ENCODE assay signal across 1 cellular context in the genomic region with DNA sequence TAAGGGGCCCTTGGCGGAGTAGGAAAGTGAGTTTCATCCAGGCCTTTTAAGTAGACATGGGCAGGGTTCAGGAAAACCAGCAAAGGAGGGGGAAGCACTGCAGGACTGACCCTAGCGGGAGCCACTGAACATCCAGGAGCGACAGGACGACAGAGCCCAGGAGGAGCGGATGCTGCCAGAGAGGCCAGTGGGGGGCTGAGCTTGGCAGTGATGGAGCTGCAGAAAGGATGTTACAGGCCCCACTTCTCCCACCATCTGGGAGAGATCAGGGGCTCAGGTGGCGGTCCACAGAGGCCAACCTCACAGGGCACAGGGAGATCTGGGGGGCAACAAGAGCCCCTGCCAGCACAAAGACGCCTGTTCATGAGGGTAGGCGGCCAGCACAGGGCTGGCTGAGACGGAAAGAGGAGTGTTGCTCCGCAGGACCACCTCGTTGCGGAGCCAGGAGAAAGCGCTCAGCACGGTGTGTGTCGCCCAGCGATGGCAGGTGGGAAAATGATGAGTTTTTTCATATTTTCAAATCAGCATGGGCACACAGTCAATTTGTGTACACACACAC.
TF ChIP-seq lines count a peak whose summit lies in the region.

No MANE protein-coding gene starts in this region.

TF ChIP-seq in WTC11, 78 proteins besides CTCF, POLR2A, EP300 and RAD21 (continued from another document):
- TF ChIP-seq, protein P1, sequence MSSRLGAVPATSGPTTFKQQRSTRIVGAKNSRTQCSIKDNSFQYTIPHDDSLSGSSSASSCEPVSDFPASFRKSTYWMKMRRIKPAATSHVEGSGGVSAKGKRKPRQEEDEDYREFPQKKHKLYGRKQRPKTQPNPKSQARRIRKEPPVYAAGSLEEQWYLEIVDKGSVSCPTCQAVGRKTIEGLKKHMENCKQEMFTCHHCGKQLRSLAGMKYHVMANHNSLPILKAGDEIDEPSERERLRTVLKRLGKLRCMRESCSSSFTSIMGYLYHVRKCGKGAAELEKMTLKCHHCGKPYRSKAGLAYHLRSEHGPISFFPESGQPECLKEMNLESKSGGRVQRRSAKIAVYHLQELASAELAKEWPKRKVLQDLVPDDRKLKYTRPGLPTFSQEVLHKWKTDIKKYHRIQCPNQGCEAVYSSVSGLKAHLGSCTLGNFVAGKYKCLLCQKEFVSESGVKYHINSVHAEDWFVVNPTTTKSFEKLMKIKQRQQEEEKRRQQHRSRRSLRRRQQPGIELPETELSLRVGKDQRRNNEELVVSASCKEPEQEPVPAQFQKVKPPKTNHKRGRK (CRISPR knock-in tag; IDR thresholded peaks at IDR 0.05; ENCODE audit: borderline replicate concordance): no peak
- TF ChIP-seq, protein P2, sequence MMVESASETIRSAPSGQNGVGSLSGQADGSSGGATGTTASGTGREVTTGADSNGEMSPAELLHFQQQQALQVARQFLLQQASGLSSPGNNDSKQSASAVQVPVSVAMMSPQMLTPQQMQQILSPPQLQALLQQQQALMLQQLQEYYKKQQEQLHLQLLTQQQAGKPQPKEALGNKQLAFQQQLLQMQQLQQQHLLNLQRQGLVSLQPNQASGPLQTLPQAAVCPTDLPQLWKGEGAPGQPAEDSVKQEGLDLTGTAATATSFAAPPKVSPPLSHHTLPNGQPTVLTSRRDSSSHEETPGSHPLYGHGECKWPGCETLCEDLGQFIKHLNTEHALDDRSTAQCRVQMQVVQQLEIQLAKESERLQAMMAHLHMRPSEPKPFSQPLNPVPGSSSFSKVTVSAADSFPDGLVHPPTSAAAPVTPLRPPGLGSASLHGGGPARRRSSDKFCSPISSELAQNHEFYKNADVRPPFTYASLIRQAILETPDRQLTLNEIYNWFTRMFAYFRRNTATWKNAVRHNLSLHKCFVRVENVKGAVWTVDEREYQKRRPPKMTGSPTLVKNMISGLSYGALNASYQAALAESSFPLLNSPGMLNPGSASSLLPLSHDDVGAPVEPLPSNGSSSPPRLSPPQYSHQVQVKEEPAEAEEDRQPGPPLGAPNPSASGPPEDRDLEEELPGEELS (CRISPR knock-in tag; IDR thresholded peaks at IDR 0.05): no peak
- TF ChIP-seq, protein P3, sequence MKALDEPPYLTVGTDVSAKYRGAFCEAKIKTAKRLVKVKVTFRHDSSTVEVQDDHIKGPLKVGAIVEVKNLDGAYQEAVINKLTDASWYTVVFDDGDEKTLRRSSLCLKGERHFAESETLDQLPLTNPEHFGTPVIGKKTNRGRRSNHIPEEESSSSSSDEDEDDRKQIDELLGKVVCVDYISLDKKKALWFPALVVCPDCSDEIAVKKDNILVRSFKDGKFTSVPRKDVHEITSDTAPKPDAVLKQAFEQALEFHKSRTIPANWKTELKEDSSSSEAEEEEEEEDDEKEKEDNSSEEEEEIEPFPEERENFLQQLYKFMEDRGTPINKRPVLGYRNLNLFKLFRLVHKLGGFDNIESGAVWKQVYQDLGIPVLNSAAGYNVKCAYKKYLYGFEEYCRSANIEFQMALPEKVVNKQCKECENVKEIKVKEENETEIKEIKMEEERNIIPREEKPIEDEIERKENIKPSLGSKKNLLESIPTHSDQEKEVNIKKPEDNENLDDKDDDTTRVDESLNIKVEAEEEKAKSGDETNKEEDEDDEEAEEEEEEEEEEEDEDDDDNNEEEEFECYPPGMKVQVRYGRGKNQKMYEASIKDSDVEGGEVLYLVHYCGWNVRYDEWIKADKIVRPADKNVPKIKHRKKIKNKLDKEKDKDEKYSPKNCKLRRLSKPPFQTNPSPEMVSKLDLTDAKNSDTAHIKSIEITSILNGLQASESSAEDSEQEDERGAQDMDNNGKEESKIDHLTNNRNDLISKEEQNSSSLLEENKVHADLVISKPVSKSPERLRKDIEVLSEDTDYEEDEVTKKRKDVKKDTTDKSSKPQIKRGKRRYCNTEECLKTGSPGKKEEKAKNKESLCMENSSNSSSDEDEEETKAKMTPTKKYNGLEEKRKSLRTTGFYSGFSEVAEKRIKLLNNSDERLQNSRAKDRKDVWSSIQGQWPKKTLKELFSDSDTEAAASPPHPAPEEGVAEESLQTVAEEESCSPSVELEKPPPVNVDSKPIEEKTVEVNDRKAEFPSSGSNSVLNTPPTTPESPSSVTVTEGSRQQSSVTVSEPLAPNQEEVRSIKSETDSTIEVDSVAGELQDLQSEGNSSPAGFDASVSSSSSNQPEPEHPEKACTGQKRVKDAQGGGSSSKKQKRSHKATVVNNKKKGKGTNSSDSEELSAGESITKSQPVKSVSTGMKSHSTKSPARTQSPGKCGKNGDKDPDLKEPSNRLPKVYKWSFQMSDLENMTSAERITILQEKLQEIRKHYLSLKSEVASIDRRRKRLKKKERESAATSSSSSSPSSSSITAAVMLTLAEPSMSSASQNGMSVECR (CRISPR knock-in tag; IDR thresholded peaks at IDR 0.05; ENCODE audit: borderline replicate concordance): no peak
- TF ChIP-seq GRHL2 (CRISPR knock-in tag; IDR thresholded peaks at IDR 0.05; ENCODE audit: insufficient replicate concordance, severe bottlenecking): no peak
- no peak for TF ChIP-seq CREB1 (CRISPR knock-in tag; IDR thresholded peaks at IDR 0.05)
- TF ChIP-seq ZNF396 (CRISPR knock-in tag; IDR thresholded peaks at IDR 0.05; ENCODE audit: borderline replicate concordance): no peak
